7 cellular contexts compared by ENCODE assay signal in the genomic region with DNA sequence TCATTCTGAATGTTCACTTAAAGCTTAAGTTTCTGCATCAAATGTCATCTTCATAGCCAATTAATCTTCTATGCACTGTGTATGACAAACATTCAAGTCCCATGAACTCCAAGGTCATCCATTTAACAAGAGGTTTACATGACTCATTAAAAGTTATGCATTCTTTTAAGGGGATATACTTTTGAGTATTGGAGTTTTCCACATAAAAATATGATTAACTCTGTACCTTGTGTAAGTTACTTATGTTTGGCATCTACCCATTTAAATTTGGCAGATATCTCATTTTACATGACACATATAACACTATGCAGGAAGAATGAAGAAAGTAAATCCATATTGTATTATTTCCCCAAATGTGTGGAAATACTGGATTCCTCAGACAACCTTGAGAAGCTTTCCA.
"Had no signal": no experiment of that assay in that cellular context is flagged by ENCODE, and none has a peak within 500 bp of the region (broad histone marks: within the 10 kb centered on the region; RNA-seq: fewer than 3 reads in every experiment).

No MANE protein-coding gene starts in this region.

- H3K27ac ChIP-seq: gastroesophageal sphincter, thyroid gland had no signal

- H3K4me3 Mint-ChIP-seq: neural crest cell had no signal

- H3K9me3 ChIP-seq: thyroid gland had no signal

- H3K36me3 ChIP-seq: gastroesophageal sphincter, thyroid gland had no signal

- H3K4me1 ChIP-seq: gastroesophageal sphincter, thyroid gland had no signal

- H3K27me3 ChIP-seq: gastroesophageal sphincter, thyroid gland had no signal

- H3K4me3 ChIP-seq: gastroesophageal sphincter, thyroid gland had no signal

- H3K36me3 Mint-ChIP-seq: activated naive CD4-positive, alpha-beta T cell treated with anti-CD3 and anti-CD28 coated beads, Interleukin-2, amount 50 U/mL, for 72 hours had no signal

- FAIRE-seq: bronchial epithelial cell, urothelium cell line had no signal

- DNase-seq: activated effector memory CD4-positive, alpha-beta T cell treated with Interleukin-2 at 50 U/mL for 16 hours; thyroid gland had no signal

- H3K27ac Mint-ChIP-seq: activated naive CD4-positive, alpha-beta T cell treated with anti-CD3 and anti-CD28 coated beads, Interleukin-2, amount 50 U/mL, for 72 hours had no signal
